25 cellular contexts compared by ENCODE assay signal in genomic region chr10:35613107-35613440, GRCh38. TPM values are rescaled to one million over a fixed set of nuclear protein-coding genes. Genes with fewer than 3 reads are reported as not detected.
A peak's percentile ranks its signal among the peaks of the same experiment; 100 is the strongest.
DNase-seq lines count a peak whose midpoint lies in the region; ATAC-seq, FAIRE-seq and TF ChIP-seq lines count a peak whose summit lies in the region.
"Had no signal": no experiment of that assay in that cellular context is flagged by ENCODE, and none has a peak within 500 bp of the region (broad histone marks: within the 10 kb centered on the region; RNA-seq: fewer than 3 reads in every experiment).

No MANE protein-coding gene starts in this region.

- TF ChIP-seq RAD21 in HepG2 (CRISPR knock-in tag; IDR thresholded peaks at IDR 0.05): no peak

- POLR2A ChIA-PET in HepG2 (lab: Yijun Ruan, JAX): no interaction called here
- POLR2A ChIA-PET in CD4-positive, alpha-beta memory T cell (lab: Charles Lee; ENCODE audit: partially characterized antibody): no interaction called here

- CTCF ChIA-PET in HepG2 (lab: Yijun Ruan, JAX; ENCODE audit: low intra/inter-chr PET ratio, low total read pairs): no interaction called here
- CTCF ChIA-PET in CD4-positive, alpha-beta memory T cell (lab: Charles Lee; ENCODE audit: partially characterized antibody): no interaction called here

- peak overlapping the region; percentile 62 for H3K4me2 ChIP-seq in HepG2 (ENCODE audit: low read depth, low read length)
- no peak overlapping the region for H3K4me2 ChIP-seq in neural progenitor cell
- H3K4me2 ChIP-seq: BLaER1 treated with 17β-estradiol and CSF1 and Interleukin-3, amounts not matched to agents 10 nM and 100 nM had no signal

- H2AFZ ChIP-seq in HepG2 (ENCODE audit: low read length) (no peak overlapping the region), neural progenitor cell (replicated peaks) (no peak overlapping the region)

- H3K9me3 Mint-ChIP-seq in neural progenitor cell: peaks cover 10% of the 10 kb centered on the region
- peaks cover 0 to 10% (median 5%) of the 10 kb centered on the region in 8 donors for H3K9me3 Mint-ChIP-seq in CD4-positive, alpha-beta memory T cell

- no peaks in the 10 kb centered on the region for H3K36me3 Mint-ChIP-seq in neural progenitor cell
- peaks cover 0 to 3% of the 10 kb centered on the region in 2 donors for H3K36me3 Mint-ChIP-seq in CD4-positive, alpha-beta memory T cell
- H3K36me3 Mint-ChIP-seq: CD14-positive monocyte had no signal

- no peak for FAIRE-seq in HepG2 (lab: Jason Lieb, UNC)
- FAIRE-seq: A204.1, GM12891, GM18507, H1 had no signal

- TF ChIP-seq EP300 in HepG2 (IDR thresholded peaks at IDR 0.05; ENCODE audit: low read depth in 2 of 2, low read length in 2 of 2) (no peak), HepG2 (CRISPR knock-in tag; IDR thresholded peaks at IDR 0.05; ENCODE audit: borderline replicate concordance) (no peak)

- no peak for TF ChIP-seq CTCF in HepG2 (CRISPR knock-in tag; IDR thresholded peaks at IDR 0.05)
- no peak for TF ChIP-seq CTCF in neural progenitor cell (IDR thresholded peaks at IDR 0.05)

- peak; percentile 46 for DNase-seq in NCI-H82 (lab: John Stamatoyannopoulos, UW)
- DNase-seq in NCI-H82 treated with DMSO at 0.1 percent for 48 hours (lab: John Stamatoyannopoulos, UW; ENCODE audit: unreplicated experiment): no peak
- no peak for DNase-seq in HepG2 (ENCODE audit: low spot score)
- no peak for DNase-seq in neural progenitor cell (ENCODE audit: low spot score)
- DNase-seq in mesenteric fat pad (ENCODE audit: low spot score): no peak
- DNase-seq in CD4-positive, alpha-beta memory T cell: no peak
- DNase-seq: ACHN; AML-193; BE2C; Calu3; CD4-positive, alpha-beta T cell; COR-L47; DMS79 treated with DMSO at 0.1 percent for 48 hours; GF-D8; H7; HCEC 1CT had no signal

- WGBS in HepG2 (ENCODE audit: low lambda C conversion rate): 9% methylated on average over 2 of the region's 2 CpGs

- ATAC-seq in HepG2: peak; percentile 43

- H3K27ac ChIP-seq in HepG2 (ENCODE audit: extremely low read length, insufficient read depth, low read length): no peak overlapping the region
- no peak overlapping the region for H3K27ac ChIP-seq in neural progenitor cell
- H3K27ac ChIP-seq in CD4-positive, alpha-beta memory T cell (ENCODE audit: low read depth, low read length): no peak overlapping the region
- H3K27ac ChIP-seq: 22Rv1; BLaER1 treated with 17β-estradiol and CSF1 and Interleukin-3, amounts not matched to agents 10 nM and 100 nM had no signal

- H3K27me3 Mint-ChIP-seq in neural progenitor cell (ENCODE audit: insufficient read depth, low read depth): peaks cover 7% of the 10 kb centered on the region
- peaks cover 20 to 22% of the 10 kb centered on the region in 2 donors for H3K27me3 Mint-ChIP-seq in CD4-positive, alpha-beta memory T cell

- in situ Hi-C loops in HepG2 (cut with HindIII; ENCODE audit: extremely low pct_ligation_motif_present, low pct_unique_long_range_greater_than_20kb): no loop called here

- H3K79me2 ChIP-seq in HepG2 (ENCODE audit: insufficient read depth, low read length): no peaks in the 10 kb centered on the region
- H3K79me2 ChIP-seq in neural progenitor cell (ENCODE audit: low read depth): no peaks in the 10 kb centered on the region

- H4K20me1 ChIP-seq in HepG2 (ENCODE audit: insufficient read depth, low read length) (no peaks in the 10 kb centered on the region), neural progenitor cell (ENCODE audit: low read depth) (no peaks in the 10 kb centered on the region)
- H4K20me1 ChIP-seq: BLaER1 treated with 17β-estradiol and CSF1 and Interleukin-3, amounts not matched to agents 10 nM and 100 nM had no signal

- no peaks in the 10 kb centered on the region for H3F3A ChIP-seq in neural progenitor cell (ENCODE audit: low read depth)

- H3K27ac Mint-ChIP-seq in neural progenitor cell: no peak overlapping the region
- H3K27ac Mint-ChIP-seq in CD4-positive, alpha-beta memory T cell: no peak overlapping the region
- H3K27ac Mint-ChIP-seq: CD14-positive monocyte; CD4-positive, alpha-beta T cell had no signal

- intact Hi-C loops in HepG2 (cut with micrococcal nuclease; ENCODE audit: unreplicated experiment): no loop called here
- intact Hi-C loops in CD4-positive, alpha-beta memory T cell (cut with micrococcal nuclease): no loop called here

- H3K9ac ChIP-seq in HepG2 (ENCODE audit: insufficient read depth, low read depth, low read length) (no peak overlapping the region), neural progenitor cell (no peak overlapping the region)
- H3K9ac ChIP-seq: BLaER1 treated with 17β-estradiol and CSF1 and Interleukin-3, amounts not matched to agents 10 nM and 100 nM had no signal

- H3K4me3 Mint-ChIP-seq in neural progenitor cell: peak overlapping the region; percentile 18
- H3K4me3 Mint-ChIP-seq in CD4-positive, alpha-beta memory T cell: no peak overlapping the region
- H3K4me3 Mint-ChIP-seq: CD4-positive, alpha-beta T cell had no signal

- H3K4me3 ChIP-seq in HepG2 (replicated peaks in 1 of 3; ENCODE audit: insufficient read depth in 1 of 3, low read depth in 2 of 3, low read length in 3 of 3) (no peak overlapping the region), neural progenitor cell (no peak overlapping the region)
- no peak overlapping the region for H3K4me3 ChIP-seq in CD4-positive, alpha-beta memory T cell (ENCODE audit: low read length in 2 of 2)
- H3K4me3 ChIP-seq: BLaER1 treated with 17β-estradiol and CSF1 and Interleukin-3, amounts not matched to agents 10 nM and 100 nM had no signal

- no peak for TF ChIP-seq POLR2A in HepG2 (IDR thresholded peaks at IDR 0.05; ENCODE audit: insufficient read depth in 1 of 2, low read depth in 2 of 2, low read length in 2 of 2)

- H3K27me3 ChIP-seq in HepG2 (ENCODE audit: control insufficient read depth in 1 of 2, insufficient read depth in 2 of 2, low read length in 2 of 2) (no peaks in the 10 kb centered on the region), neural progenitor cell (no peaks in the 10 kb centered on the region)
- H3K27me3 ChIP-seq in CD4-positive, alpha-beta memory T cell (ENCODE audit: insufficient read depth, low read length): no peaks in the 10 kb centered on the region
- H3K27me3 ChIP-seq: BLaER1 treated with 17β-estradiol and CSF1 and Interleukin-3, amounts not matched to agents 10 nM and 100 nM had no signal

- H3K9me3 ChIP-seq in HepG2 (ENCODE audit: low read length) (0 out of 2 replicates have a peak, but pooled peaks cover 7% of the 10 kb centered on the region), neural progenitor cell (ENCODE audit: low read depth) (no peaks in the 10 kb centered on the region)
- no peaks in the 10 kb centered on the region for H3K9me3 ChIP-seq in CD4-positive, alpha-beta memory T cell (ENCODE audit: control insufficient read depth in 1 of 2, low read length in 2 of 2)
- H3K9me3 ChIP-seq: BE2C had no signal

- peaks cover 22% of the 10 kb centered on the region for H3K4me1 Mint-ChIP-seq in neural progenitor cell
- no peaks in the 10 kb centered on the region for H3K4me1 Mint-ChIP-seq in CD4-positive, alpha-beta memory T cell
- H3K4me1 Mint-ChIP-seq: CD14-positive monocyte had no signal

- H3K36me3 ChIP-seq in HepG2 (replicated peaks in 1 of 2; ENCODE audit: control insufficient read depth in 1 of 2, insufficient read depth in 2 of 2, low read length in 2 of 2) (no peaks in the 10 kb centered on the region), neural progenitor cell (no peaks in the 10 kb centered on the region)
- H3K36me3 ChIP-seq in CD4-positive, alpha-beta memory T cell (ENCODE audit: insufficient read depth, low read length): no peaks in the 10 kb centered on the region
- H3K36me3 ChIP-seq: BE2C; BLaER1 treated with 17β-estradiol and CSF1 and Interleukin-3, amounts not matched to agents 10 nM and 100 nM had no signal

- H3K4me1 ChIP-seq in HepG2 (ENCODE audit: insufficient read depth, low read length) (peaks cover 33% of the 10 kb centered on the region), neural progenitor cell (no peaks in the 10 kb centered on the region)
- no peaks in the 10 kb centered on the region for H3K4me1 ChIP-seq in CD4-positive, alpha-beta memory T cell (ENCODE audit: insufficient read depth, low read length)
- H3K4me1 ChIP-seq: BE2C; BLaER1 treated with 17β-estradiol and CSF1 and Interleukin-3, amounts not matched to agents 10 nM and 100 nM had no signal

- BruUV-seq in HepG2 (replicated peaks; lab: Mats Ljungman, UMichigan): no TSS peak

RNA-seq across cellular contexts. Expression of gene GJD4, which starts 7.9 kb away (rescaled TPM):
- total RNA-seq in HepG2 (2016; rRNA removed; fragmentation: Illumina TruSeq; extraction: Trizol): not detected in 2 replicates
- total RNA-seq in HepG2 (2016; cell fraction: cytosol; rRNA removed; fragmentation: Illumina TruSeq; extraction: Trizol; ENCODE audit: low read depth): not detected in 2 replicates
- total RNA-seq in HepG2 (2016; cell fraction: insoluble cytoplasmic fraction; rRNA removed; fragmentation: Illumina TruSeq; extraction: Trizol): not detected in 2 replicates
- total RNA-seq in HepG2 (2016; cell fraction: membrane; rRNA removed; fragmentation: Illumina TruSeq; extraction: Trizol): not detected in 2 replicates
- not detected in 2 replicates for total RNA-seq in HepG2 (2016; cell fraction: nucleus; rRNA removed; fragmentation: Illumina TruSeq; extraction: Trizol)
- polyA plus RNA-seq in HepG2 (2011; rRNA removed): not detected in 2 replicates
- not detected in 2 replicates for polyA plus RNA-seq in HepG2 (2011; cell fraction: cytosol; rRNA removed)
- not detected in 2 replicates for polyA plus RNA-seq in HepG2 (2011; cell fraction: nucleus; rRNA removed)
- polyA plus RNA-seq in HepG2 (2012): not detected in 2 replicates
- not detected in 2 replicates for polyA plus RNA-seq in HepG2 (2016; cell fraction: cytosol; fragmentation: Illumina TruSeq; extraction: Trizol; ENCODE audit: low read depth)
- not detected in 2 replicates for polyA plus RNA-seq in HepG2 (2016; cell fraction: insoluble cytoplasmic fraction; fragmentation: Illumina TruSeq; extraction: Trizol; ENCODE audit: low read depth)
- not detected in 2 replicates for polyA plus RNA-seq in HepG2 (2016; cell fraction: membrane; fragmentation: Illumina TruSeq; extraction: Trizol; ENCODE audit: low read depth)
- not detected in 2 replicates for polyA plus RNA-seq in HepG2 (2016; cell fraction: nucleus; fragmentation: Illumina TruSeq; extraction: Trizol; ENCODE audit: insufficient read depth, low read depth)
- not detected in 2 replicates for polyA minus RNA-seq in HepG2 (2011; rRNA and poly(A)+ RNA removed; ENCODE audit: low replicate concordance)
- not detected in 2 replicates for polyA minus RNA-seq in HepG2 (2011; cell fraction: cytosol; rRNA and poly(A)+ RNA removed)
- polyA minus RNA-seq in HepG2 (2011; cell fraction: nucleus; rRNA and poly(A)+ RNA removed): not detected in 2 replicates
- not detected in 2 replicates for total RNA-seq in neural progenitor cell (ENCODE audit: low replicate concordance)
- total RNA-seq in mesenteric fat pad: not detected
- total RNA-seq in CD4-positive, alpha-beta memory T cell: under 1 TPM in 1 of 2 experiments, not detected in 1; 0.20 TPM
- polyA plus RNA-seq in CD4-positive, alpha-beta memory T cell: not detected
- total RNA-seq: Calu3; CD4-positive, alpha-beta T cell; Daoy; G401; H1; H7 had no signal
- polyA plus RNA-seq: CD14-positive monocyte, H1 had no signal

RNA-seq across cellular contexts. Expression of gene FZD8, which starts 29.0 kb away (rescaled TPM):
- total RNA-seq in HepG2 (2016; rRNA removed; fragmentation: Illumina TruSeq; extraction: Trizol): 0.07 TPM in 1 of 2 replicates, not detected in the other
- not detected in 2 replicates for total RNA-seq in HepG2 (2016; cell fraction: cytosol; rRNA removed; fragmentation: Illumina TruSeq; extraction: Trizol; ENCODE audit: low read depth)
- 0.09 TPM in 1 of 2 replicates, not detected in the other for total RNA-seq in HepG2 (2016; cell fraction: insoluble cytoplasmic fraction; rRNA removed; fragmentation: Illumina TruSeq; extraction: Trizol)
- 0.03 TPM in 2 replicates for total RNA-seq in HepG2 (2016; cell fraction: membrane; rRNA removed; fragmentation: Illumina TruSeq; extraction: Trizol)
- 0.09 and 0.16 TPM in 2 replicates for total RNA-seq in HepG2 (2016; cell fraction: nucleus; rRNA removed; fragmentation: Illumina TruSeq; extraction: Trizol)
- polyA plus RNA-seq in HepG2 (2011; rRNA removed): 0.03 and 0.05 TPM in 2 replicates
- 0.01 TPM in 2 replicates for polyA plus RNA-seq in HepG2 (2011; cell fraction: cytosol; rRNA removed)
- 0.05 and 0.09 TPM in 2 replicates for polyA plus RNA-seq in HepG2 (2011; cell fraction: nucleus; rRNA removed)
- not detected in 2 replicates for polyA plus RNA-seq in HepG2 (2012)
- not detected in 2 replicates for polyA plus RNA-seq in HepG2 (2016; cell fraction: cytosol; fragmentation: Illumina TruSeq; extraction: Trizol; ENCODE audit: low read depth)
- not detected in 2 replicates for polyA plus RNA-seq in HepG2 (2016; cell fraction: insoluble cytoplasmic fraction; fragmentation: Illumina TruSeq; extraction: Trizol; ENCODE audit: low read depth)
- not detected in 2 replicates for polyA plus RNA-seq in HepG2 (2016; cell fraction: membrane; fragmentation: Illumina TruSeq; extraction: Trizol; ENCODE audit: low read depth)
- polyA plus RNA-seq in HepG2 (2016; cell fraction: nucleus; fragmentation: Illumina TruSeq; extraction: Trizol; ENCODE audit: insufficient read depth, low read depth): 0.21 TPM in 1 of 2 replicates, not detected in the other
- polyA minus RNA-seq in HepG2 (2011; rRNA and poly(A)+ RNA removed; ENCODE audit: low replicate concordance): 3.8 TPM in 1 of 2 replicates, not detected in the other
- 0.10 TPM in 1 of 2 replicates, not detected in the other for polyA minus RNA-seq in HepG2 (2011; cell fraction: cytosol; rRNA and poly(A)+ RNA removed)
- polyA minus RNA-seq in HepG2 (2011; cell fraction: nucleus; rRNA and poly(A)+ RNA removed): not detected in 2 replicates
- total RNA-seq in neural progenitor cell (ENCODE audit: low replicate concordance): 5.0 and 20.7 TPM in 2 replicates
- total RNA-seq in mesenteric fat pad: 13.0 TPM
- 1 to 10 TPM in 1 of 2 experiments, under 1 TPM in 1; 0.93 to 1.2 TPM for total RNA-seq in CD4-positive, alpha-beta memory T cell
- not detected for polyA plus RNA-seq in CD4-positive, alpha-beta memory T cell
